15 cellular contexts compared by ENCODE assay signal in genomic region chr9:135036861-135037465, GRCh38. TPM values are rescaled to one million over a fixed set of nuclear protein-coding genes. Genes with fewer than 3 reads are reported as not detected.
A peak's percentile ranks its signal among the peaks of the same experiment; 100 is the strongest.
DNase-seq lines count a peak whose midpoint lies in the region; TF ChIP-seq lines count a peak whose summit lies in the region.
"Had no signal": no experiment of that assay in that cellular context is flagged by ENCODE, and none has a peak within 500 bp of the region (broad histone marks: within the 10 kb centered on the region; RNA-seq: fewer than 3 reads in every experiment).

No MANE protein-coding gene starts in this region.

- DNase-seq in Peyer's patch = peak in 2 of 3 donors; percentile 19 to 23
- no peak for DNase-seq in mesenchymal stem cell
- DNase-seq in spleen = peak; percentile 56
- no peak for DNase-seq in cerebellar cortex (ENCODE audit: low spot score)
- no peak for DNase-seq in CD4-positive, alpha-beta memory T cell
- DNase-seq in GM10248 (ENCODE audit: extremely low spot score) = no peak
- DNase-seq: COR-L47, GF-D8, IMR-90, Karpas-422, MG63, NCI-H1092 had no signal

- H3K27me3 ChIP-seq in BLaER1 = no peaks in the 10 kb centered on the region
- H3K27me3 ChIP-seq in Peyer's patch = no peaks in the 10 kb centered on the region
- H3K27me3 ChIP-seq in mesenchymal stem cell (ENCODE audit: control insufficient read depth in 1 of 2, insufficient read depth in 1 of 2, low read length in 2 of 2) = peaks cover 0 to 43% of the 10 kb centered on the region in 2 experiments
- peaks cover 0 to 43% (median 0%) of the 10 kb centered on the region in 7 donors for H3K27me3 ChIP-seq in spleen (replicated peaks in 1 of 7)
- no peaks in the 10 kb centered on the region for H3K27me3 ChIP-seq in CD4-positive, alpha-beta memory T cell (ENCODE audit: insufficient read depth, low read length)
- H3K27me3 ChIP-seq: MG63 had no signal

- H3K36me3 ChIP-seq in BLaER1 (no peaks in the 10 kb centered on the region), Peyer's patch (no peaks in the 10 kb centered on the region), mesenchymal stem cell (ENCODE audit: control insufficient read depth in 1 of 2, insufficient read depth in 2 of 2, low read depth in 1 of 2, low read length in 2 of 2) (no peaks in the 10 kb centered on the region), spleen (no peaks in the 10 kb centered on the region)
- H3K36me3 ChIP-seq in CD4-positive, alpha-beta memory T cell (ENCODE audit: insufficient read depth, low read length) = no peaks in the 10 kb centered on the region
- H3K36me3 ChIP-seq: MG63 had no signal

- H4K20me1 ChIP-seq in BLaER1 = no peaks in the 10 kb centered on the region

- no peak overlapping the region for H2AFZ ChIP-seq in mesenchymal stem cell (ENCODE audit: low read depth, low read length)

- H3K4me1 ChIP-seq in BLaER1 = peaks cover 84% of the 10 kb centered on the region
- no peaks in the 10 kb centered on the region for H3K4me1 ChIP-seq in Peyer's patch
- no peaks in the 10 kb centered on the region for H3K4me1 ChIP-seq in mesenchymal stem cell (ENCODE audit: control insufficient read depth, insufficient read depth, low read depth, low read length)
- no peaks in the 10 kb centered on the region for H3K4me1 ChIP-seq in spleen
- H3K4me1 ChIP-seq in CD4-positive, alpha-beta memory T cell (ENCODE audit: insufficient read depth, low read length) = no peaks in the 10 kb centered on the region

- TF ChIP-seq CTCF in Peyer's patch (IDR thresholded peaks at IDR 0.05) (no peak), spleen (IDR thresholded peaks at IDR 0.05 in 8 of 11, conservative IDR thresholded peaks at IDR 0.05 in 3 of 11) (no peak), GM10248 (IDR thresholded peaks at IDR 0.05; ENCODE audit: control extremely low read depth, extremely low read depth, low read depth, missing control alignments) (no peak)

- POLR2A ChIA-PET in CD4-positive, alpha-beta memory T cell (lab: Charles Lee; ENCODE audit: partially characterized antibody) = no interaction called here
- POLR2A ChIA-PET in GM10248 (lab: Yijun Ruan, JAX) = no interaction called here

- H2BK12ac ChIP-seq in mesenchymal stem cell (ENCODE audit: low read length in 2 of 2) = no peak overlapping the region

- no peak overlapping the region for H3K27ac Mint-ChIP-seq in CD4-positive, alpha-beta memory T cell
- H3K27ac Mint-ChIP-seq: CD14-positive monocyte had no signal

- H3K4me3 Mint-ChIP-seq in CD4-positive, alpha-beta memory T cell = no peak overlapping the region
- H3K4me3 Mint-ChIP-seq: CD14-positive monocyte had no signal

- no peak overlapping the region for H2BK15ac ChIP-seq in mesenchymal stem cell (ENCODE audit: low read depth, poor library complexity, severe bottlenecking)

- H3K36me3 Mint-ChIP-seq in CD4-positive, alpha-beta memory T cell = no peaks in the 10 kb centered on the region
- H3K36me3 Mint-ChIP-seq: CD14-positive monocyte had no signal

- intact Hi-C loops in spleen (cut with DNase I; ENCODE audit: low total_unique reads) = no loop called here
- intact Hi-C loops in CD4-positive, alpha-beta memory T cell (cut with micrococcal nuclease) = no loop called here

- peaks cover 1 to 14% of the 10 kb centered on the region in 2 donors for H3K27me3 Mint-ChIP-seq in CD4-positive, alpha-beta memory T cell

- H3K23ac ChIP-seq in mesenchymal stem cell (ENCODE audit: low read length in 2 of 2) = no peak overlapping the region

- H3K9me3 Mint-ChIP-seq in CD4-positive, alpha-beta memory T cell = peaks cover 0 to 1% (median 0%) of the 10 kb centered on the region in 8 donors

- H3K4me1 Mint-ChIP-seq in CD4-positive, alpha-beta memory T cell = no peaks in the 10 kb centered on the region
- H3K4me1 Mint-ChIP-seq: CD14-positive monocyte had no signal

- H3K18ac ChIP-seq in mesenchymal stem cell (ENCODE audit: low read depth in 1 of 2, low read length in 2 of 2) = no peak overlapping the region

- TF ChIP-seq POLR2A in Peyer's patch (IDR thresholded peaks at IDR 0.05) = no peak
- TF ChIP-seq POLR2A in spleen (IDR thresholded peaks at IDR 0.05) = no peak

- H3K27ac ChIP-seq in BLaER1 (peak overlapping the region; percentile 1; the same call in 1 of the 2 replicates), Peyer's patch (no peak overlapping the region), mesenchymal stem cell (ENCODE audit: low read length, poor library complexity, severe bottlenecking) (no peak overlapping the region), spleen (no peak overlapping the region)
- no peak overlapping the region for H3K27ac ChIP-seq in CD4-positive, alpha-beta memory T cell (ENCODE audit: low read depth, low read length)

- H3K4ac ChIP-seq in mesenchymal stem cell (ENCODE audit: low read depth in 1 of 2, low read length in 2 of 2) = no peak overlapping the region

- CTCF ChIA-PET in CD4-positive, alpha-beta memory T cell (lab: Charles Lee; ENCODE audit: partially characterized antibody) = no interaction called here
- CTCF ChIA-PET in GM10248 (lab: Yijun Ruan, JAX) = no interaction called here

- peak overlapping the region; percentile 92 for H3K4me2 ChIP-seq in BLaER1
- no peak overlapping the region for H3K4me2 ChIP-seq in mesenchymal stem cell (ENCODE audit: low read length, poor library complexity, severe bottlenecking)

- H3K9me3 ChIP-seq in BLaER1 = no peaks in the 10 kb centered on the region
- H3K9me3 ChIP-seq in Peyer's patch = no peaks in the 10 kb centered on the region
- no peaks in the 10 kb centered on the region for H3K9me3 ChIP-seq in mesenchymal stem cell (ENCODE audit: control insufficient read depth, low read length)
- H3K9me3 ChIP-seq in spleen = no peaks in the 10 kb centered on the region
- no peaks in the 10 kb centered on the region for H3K9me3 ChIP-seq in CD4-positive, alpha-beta memory T cell (ENCODE audit: control insufficient read depth in 1 of 2, low read length in 2 of 2)
- H3K9me3 ChIP-seq: MG63 had no signal

- H3K79me1 ChIP-seq in mesenchymal stem cell (replicated peaks; ENCODE audit: low read length, poor library complexity, severe bottlenecking) = no peaks in the 10 kb centered on the region

- WGBS in mesenchymal stem cell = 71% methylated on average over 9 of the region's 9 CpGs
- WGBS in spleen, 5 donors = 71 to 86% (median 80%) methylated on average over 7 to 9 of the region's 9 CpGs

- peak overlapping the region; percentile 16; the same call in 1 of the 2 replicates for H3K9ac ChIP-seq in BLaER1
- no peak overlapping the region for H3K9ac ChIP-seq in mesenchymal stem cell (ENCODE audit: low read length)

- H2BK5ac ChIP-seq in mesenchymal stem cell (ENCODE audit: low read depth, low read length, poor library complexity, severe bottlenecking) = no peak overlapping the region

- H3K14ac ChIP-seq in mesenchymal stem cell (ENCODE audit: low read length in 2 of 2) = no peak overlapping the region

- no peak overlapping the region for H2AK5ac ChIP-seq in mesenchymal stem cell (ENCODE audit: low read length, severe bottlenecking)

- H3K4me3 ChIP-seq in BLaER1 = peak overlapping the region; percentile 42
- no peak overlapping the region for H3K4me3 ChIP-seq in Peyer's patch
- H3K4me3 ChIP-seq in mesenchymal stem cell (ENCODE audit: insufficient read depth in 1 of 2, low read depth in 1 of 2, low read length in 2 of 2) = no peak overlapping the region
- H3K4me3 ChIP-seq in spleen = no peak overlapping the region
- no peak overlapping the region for H3K4me3 ChIP-seq in CD4-positive, alpha-beta memory T cell (ENCODE audit: low read length in 2 of 2)
- H3K4me3 ChIP-seq: MG63 had no signal

- H2BK120ac ChIP-seq in mesenchymal stem cell (ENCODE audit: low read depth, low read length) = no peak overlapping the region

- H4K8ac ChIP-seq in mesenchymal stem cell (ENCODE audit: low read length) = no peak overlapping the region

- peak overlapping the region; percentile 22 for H4K91ac ChIP-seq in mesenchymal stem cell (ENCODE audit: low read length)

RNA-seq across cellular contexts. Expression of gene OLFM1, which starts 50.5 kb away (rescaled TPM):
- total RNA-seq in Peyer's patch (1 to 10 TPM; 2.5 to 5.8 (median 4.9) TPM), spleen (100 to 1,000 TPM in 1 of 7 donors, 10 to 100 TPM in 6; 40.9 to 109 (median 47.1) TPM)
- polyA plus RNA-seq in mesenchymal stem cell (2013, experiment 1 of 2) = 0.18 TPM
- 0.21 TPM for polyA plus RNA-seq in mesenchymal stem cell (2013, experiment 2 of 2)
- 10 to 100 TPM in 2 of 3 donors, 1 to 10 TPM in 1; 5.9 to 22.3 (median 16.8) TPM for polyA plus RNA-seq in spleen
- total RNA-seq in CD4-positive, alpha-beta memory T cell = not detected
- not detected for polyA plus RNA-seq in CD4-positive, alpha-beta memory T cell
- total RNA-seq: HT-29 had no signal

Comparison
In these comparisons a context has a peak if more than half of its experiments do, and no peak if none do; other contexts are left out.
1. DNase-seq: peak in Peyer's patch (2 of 3) and spleen (single experiment); none in mesenchymal stem cell (single experiment), cerebellar cortex (single experiment), CD4-positive, alpha-beta memory T cell (0 of 5) and GM10248 (single experiment).
2. RNA of gene OLFM1, which starts 50.5 kb away (total RNA-seq): 40.9 to 109 TPM in spleen; 2.5 to 5.8 TPM in Peyer's patch and not detected in CD4-positive, alpha-beta memory T cell; every median in the first group is over 4 times any median in the second.